In the genomic region with DNA sequence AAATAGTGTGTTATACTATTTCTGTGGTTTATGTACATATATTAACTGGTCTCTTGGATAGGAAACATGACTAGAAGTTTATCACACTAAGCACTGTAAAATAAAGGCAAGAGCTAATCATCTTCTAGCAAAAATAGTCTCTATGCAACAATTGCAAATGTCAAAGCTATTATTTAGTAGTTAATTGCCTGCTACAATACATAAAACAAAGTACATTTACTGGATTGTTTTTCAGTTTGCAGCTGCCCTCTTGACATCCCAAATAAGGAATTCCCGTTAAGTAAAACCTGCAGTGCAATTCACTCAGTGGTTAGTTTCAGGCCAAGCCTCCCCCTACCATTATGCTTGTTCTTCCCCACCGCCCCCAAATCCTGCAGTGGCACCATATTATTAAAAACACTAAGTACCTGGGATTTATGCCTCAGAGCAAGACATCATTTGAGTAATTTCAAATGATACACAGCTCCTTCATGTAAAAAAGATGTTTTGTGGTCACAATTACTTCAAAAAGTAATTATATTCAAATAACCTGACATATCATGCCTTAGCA, we compare ENCODE assay signal across 15 cellular contexts. TPM values are rescaled to one million over a fixed set of nuclear protein-coding genes. Genes with fewer than 3 reads are reported as not detected.
DNase-seq lines count a peak whose midpoint lies in the region; ATAC-seq and TF ChIP-seq lines count a peak whose summit lies in the region.
"Had no signal": no experiment of that assay in that cellular context is flagged by ENCODE, and none has a peak within 500 bp of the region (broad histone marks: within the 10 kb centered on the region; RNA-seq: fewer than 3 reads in every experiment).

No MANE protein-coding gene starts in this region.

- no TSS peak for BruUV-seq in PC-9 (replicated peaks; lab: Mats Ljungman, UMichigan)

- ATAC-seq in HG03039 (IDR thresholded peaks at IDR 0.05; ENCODE audit: unreplicated experiment): no peak
- no peak for ATAC-seq in HG02588 (IDR thresholded peaks at IDR 0.05; ENCODE audit: unreplicated experiment)
- ATAC-seq: stimulated activated naive CD8-positive, alpha-beta T cell treated with anti-CD3 and anti-CD28 coated beads, Interleukin-15, amount 100 ng/mL, for 72 hours had no signal

- H3K27ac Mint-ChIP-seq in T-helper 1 cell treated with Interleukin-12 subunit alpha and Interleukin-12 subunit beta and Interleukin-4 antibody, amounts not matched to agents 30 μg/mL and 1 μg/mL, for 36 hours: peak overlapping the region; percentile 45
- H3K27ac Mint-ChIP-seq in HFFc6: peak overlapping the region; percentile 66; the same call in 1 of the 2 replicates
- H3K27ac Mint-ChIP-seq in immature natural killer cell: peak overlapping the region in 3 of 6 donors; percentile 8 to 72 (median 35)

- H3K36me3 ChIP-seq in PC-9 (ENCODE audit: low read depth): peaks cover 56% of the 10 kb centered on the region
- H3K36me3 ChIP-seq: uterus had no signal

- H4K20me1 ChIP-seq in PC-9 (ENCODE audit: insufficient read depth): peaks cover 40% of the 10 kb centered on the region

- H3K9me2 ChIP-seq in PC-9 (ENCODE audit: insufficient read depth): no peaks in the 10 kb centered on the region

- no peaks in the 10 kb centered on the region for H3K27me3 ChIP-seq in PC-9 (ENCODE audit: insufficient read depth, low read depth)
- H3K27me3 ChIP-seq: colonic mucosa, uterus had no signal

- no peaks in the 10 kb centered on the region for H3K27me3 Mint-ChIP-seq in T-helper 1 cell treated with Interleukin-12 subunit alpha and Interleukin-12 subunit beta and Interleukin-4 antibody, amounts not matched to agents 30 μg/mL and 1 μg/mL, for 36 hours (ENCODE audit: low read depth)
- H3K27me3 Mint-ChIP-seq in HFFc6 (ENCODE audit: insufficient read depth) (peaks cover 2% of the 10 kb centered on the region), immature natural killer cell (ENCODE audit: low read depth in 3 of 3) (peaks cover 6 to 7% (median 6%) of the 10 kb centered on the region in 3 donors)
- H3K27me3 Mint-ChIP-seq: stimulated activated naive CD8-positive, alpha-beta T cell treated with anti-CD3 and anti-CD28 coated beads, Interleukin-15, amount 100 ng/mL, for 72 hours had no signal

- peak overlapping the region; percentile 46 for H3K4me3 Mint-ChIP-seq in T-helper 1 cell treated with Interleukin-12 subunit alpha and Interleukin-12 subunit beta and Interleukin-4 antibody, amounts not matched to agents 30 μg/mL and 1 μg/mL, for 36 hours
- no peak overlapping the region; the same call in 1 of the 2 replicates for H3K4me3 Mint-ChIP-seq in HFFc6
- H3K4me3 Mint-ChIP-seq in immature natural killer cell: peak overlapping the region in 4 of 5 donors; percentile 8 to 65 (median 38)

- H3K36me3 Mint-ChIP-seq in T-helper 1 cell treated with Interleukin-12 subunit alpha and Interleukin-12 subunit beta and Interleukin-4 antibody, amounts not matched to agents 30 μg/mL and 1 μg/mL, for 36 hours (ENCODE audit: low read depth): peaks cover 54% of the 10 kb centered on the region
- H3K36me3 Mint-ChIP-seq in HFFc6 (ENCODE audit: low read depth) (peaks cover 56% of the 10 kb centered on the region), immature natural killer cell (peaks cover 14 to 45% (median 22%) of the 10 kb centered on the region in 3 donors)

- intact Hi-C loops in PC-9 (cut with micrococcal nuclease; ENCODE audit: unreplicated experiment): loop anchor here (5.0 kb wide), 1 partner anchor 51 kb away; a partner anchor contains a TSS

- H3K4me1 ChIP-seq in PC-9 (replicated peaks; ENCODE audit: insufficient read depth): peaks cover 48% of the 10 kb centered on the region

- DNase-seq in T-helper 1 cell (no peak), HFFc6 (no peak), PC-9 (no peak), immature natural killer cell (no peak), ACHN (no peak)
- DNase-seq: amygdala; colonic mucosa; kidney; NCI-H1092; SIG-M5; stimulated activated naive CD8-positive, alpha-beta T cell treated with anti-CD3 and anti-CD28 coated beads, Interleukin-15, amount 100 ng/mL, for 72 hours; uterus had no signal

- H3K27ac ChIP-seq in PC-9: peak overlapping the region; percentile 64

- in situ Hi-C loops in ACHN (cut with HindIII; ENCODE audit: low pct_ligation_motif_present, low pct_unique_long_range_greater_than_20kb, low sequenced_read_pairs): no loop called here

- peaks cover 47% of the 10 kb centered on the region for H3K4me1 Mint-ChIP-seq in T-helper 1 cell treated with Interleukin-12 subunit alpha and Interleukin-12 subunit beta and Interleukin-4 antibody, amounts not matched to agents 30 μg/mL and 1 μg/mL, for 36 hours (ENCODE audit: low read depth)
- H3K4me1 Mint-ChIP-seq in HFFc6 (ENCODE audit: low read depth): peaks cover 42% of the 10 kb centered on the region
- H3K4me1 Mint-ChIP-seq in immature natural killer cell: peaks cover 39 to 44% of the 10 kb centered on the region in 2 donors

- no peak overlapping the region for H2AFZ ChIP-seq in PC-9

- H3K79me2 ChIP-seq in PC-9 (ENCODE audit: low read depth): peaks cover 72% of the 10 kb centered on the region

- peak overlapping the region; percentile 80; the same call in 1 of the 2 replicates for H3K4me3 ChIP-seq in PC-9
- H3K4me3 ChIP-seq: colonic mucosa, uterus had no signal

- CTCF ChIA-PET in PC-9 (lab: Charles Lee): interaction anchor here (0.6 kb wide), 1 partner anchor 178 kb away, joined by 5 read pairs; no protein-coding TSS in a partner anchor

- H3K9me3 ChIP-seq in PC-9 (ENCODE audit: insufficient read depth, low read depth): no peaks in the 10 kb centered on the region
- H3K9me3 ChIP-seq: colonic mucosa, uterus had no signal

- POLR2A ChIA-PET in PC-9 (lab: Charles Lee; ENCODE audit: unreplicated experiment): no interaction called here

- TF ChIP-seq CTCF in HFFc6 (IDR thresholded peaks at IDR 0.05) (no peak), PC-9 (conservative IDR thresholded peaks at IDR 0.05) (no peak)

- peak overlapping the region; percentile 79 for H3K4me2 ChIP-seq in PC-9

- H3K9me3 Mint-ChIP-seq in T-helper 1 cell treated with Interleukin-12 subunit alpha and Interleukin-12 subunit beta and Interleukin-4 antibody, amounts not matched to agents 30 μg/mL and 1 μg/mL, for 36 hours: no peaks in the 10 kb centered on the region
- no peaks in the 10 kb centered on the region for H3K9me3 Mint-ChIP-seq in HFFc6
- H3K9me3 Mint-ChIP-seq in immature natural killer cell: no peaks in the 10 kb centered on the region
- H3K9me3 Mint-ChIP-seq: stimulated activated naive CD8-positive, alpha-beta T cell treated with anti-CD3 and anti-CD28 coated beads, Interleukin-15, amount 100 ng/mL, for 72 hours had no signal

- peaks cover 65% of the 10 kb centered on the region for H3F3A ChIP-seq in PC-9 (ENCODE audit: insufficient read depth, low read depth)

RNA-seq across cellular contexts. Expression of a gene that starts 1.6 kb away (rescaled TPM):
- 10 to 100 TPM; 75.0 to 91.4 (median 84.4) TPM for total RNA-seq in HFFc6 (2021; fragmentation: NEBNext Ultra II Directional; extraction: Animal tissue kit (Norgen Biotek cat#: 25700))
- 76.3 and 84.8 TPM in 2 replicates for total RNA-seq in PC-9 (2021)
- 100 to 1,000 TPM in 1 of 3 donors, 10 to 100 TPM in 2; 43.3 to 138 (median 91.7) TPM for polyA plus RNA-seq in immature natural killer cell

RNA-seq across cellular contexts. Expression of a gene that starts 8.9 kb away (rescaled TPM):
- 10 to 100 TPM; 55.2 to 64.1 (median 59.8) TPM for total RNA-seq in HFFc6 (2021; fragmentation: NEBNext Ultra II Directional; extraction: Animal tissue kit (Norgen Biotek cat#: 25700))
- 106 and 137 TPM in 2 replicates for total RNA-seq in PC-9 (2021)
- polyA plus RNA-seq in immature natural killer cell: 10 to 100 TPM; 31.5 to 43.3 (median 37.8) TPM

RNA-seq across cellular contexts. Expression of a gene that starts 14.5 kb away (rescaled TPM):
- not detected for total RNA-seq in HFFc6 (2021; fragmentation: NEBNext Ultra II Directional; extraction: Animal tissue kit (Norgen Biotek cat#: 25700))
- total RNA-seq in PC-9 (2021): 0.18 and 0.35 TPM in 2 replicates
- 10 to 100 TPM in 1 of 3 donors, 1 to 10 TPM in 2; 2.6 to 22.5 (median 4.3) TPM for polyA plus RNA-seq in immature natural killer cell
- total RNA-seq: colonic mucosa, kidney had no signal

RNA-seq across cellular contexts. Expression of a gene that starts 26.6 kb away (rescaled TPM):
- 100 to 1,000 TPM; 124 to 240 (median 136) TPM for total RNA-seq in HFFc6 (2021; fragmentation: NEBNext Ultra II Directional; extraction: Animal tissue kit (Norgen Biotek cat#: 25700))
- 184 and 194 TPM in 2 replicates for total RNA-seq in PC-9 (2021)
- polyA plus RNA-seq in immature natural killer cell: 10 to 100 TPM in 1 of 3 donors, 1 to 10 TPM in 2; 2.6 to 10.5 (median 5.8) TPM

RNA-seq across cellular contexts. Expression of a gene that starts 52.6 kb away (rescaled TPM):
- 10 to 100 TPM; 52.3 to 64.0 (median 62.1) TPM for total RNA-seq in HFFc6 (2021; fragmentation: NEBNext Ultra II Directional; extraction: Animal tissue kit (Norgen Biotek cat#: 25700))
- 122 and 130 TPM in 2 replicates for total RNA-seq in PC-9 (2021)
- polyA plus RNA-seq in immature natural killer cell: 100 to 1,000 TPM in 1 of 3 donors, 10 to 100 TPM in 2; 67.1 to 104 (median 71.7) TPM
